17 cellular contexts compared by ENCODE assay signal in genomic region chr14:33282811-33283210, GRCh38.
DNase-seq lines count a peak whose midpoint lies in the region; ATAC-seq and TF ChIP-seq lines count a peak whose summit lies in the region.
"Had no signal": no experiment of that assay in that cellular context is flagged by ENCODE, and none has a peak within 500 bp of the region (broad histone marks: within the 10 kb centered on the region; RNA-seq: fewer than 3 reads in every experiment).

No MANE protein-coding gene starts in this region.

- no peaks in the 10 kb centered on the region for H4K20me1 ChIP-seq in GM23248 (ENCODE audit: insufficient read depth)

- H3K4me3 ChIP-seq in GM23248 (peak overlapping the region; percentile 34), choroid plexus epithelial cell (ENCODE audit: low read depth, low read length) (no peak overlapping the region)
- H3K4me3 ChIP-seq: GM12878, HAP-1 had no signal

- H3K27ac Mint-ChIP-seq in neural crest cell (ENCODE audit: unreplicated experiment), result peak overlapping the region; percentile 3
- H3K27ac Mint-ChIP-seq in stimulated activated effector memory CD8-positive, alpha-beta T cell treated with anti-CD3 and anti-CD28 coated beads, Interleukin-12 subunit alpha, Interleukin-12 subunit beta, amount 100 ng/mL, for 72 hours, result no peak overlapping the region
- H3K27ac Mint-ChIP-seq: CD8-positive, alpha-beta memory T cell had no signal

- H3K9me2 ChIP-seq in GM23248 (ENCODE audit: insufficient read depth), result no peaks in the 10 kb centered on the region

- H3K79me2 ChIP-seq in GM23248 (ENCODE audit: insufficient read depth), result no peaks in the 10 kb centered on the region

- no peaks in the 10 kb centered on the region for H3K27me3 ChIP-seq in GM23248 (replicated peaks; ENCODE audit: insufficient read depth)
- H3K27me3 ChIP-seq: BE2C had no signal

- in situ Hi-C loops in GM23248 (cut with MboI), result no loop called here

- no peaks in the 10 kb centered on the region; the same call in 1 of the 2 replicates for H3F3A ChIP-seq in GM23248 (ENCODE audit: insufficient read depth)

- H3K9me3 ChIP-seq in GM23248 (ENCODE audit: low read depth), result no peaks in the 10 kb centered on the region
- H3K9me3 ChIP-seq: BE2C, HAP-1 had no signal

- 0% methylated on average over 1 of the region's 1 CpG for WGBS in GM23248 (ENCODE audit: low coverage in 1 of 2, low lambda C conversion rate in 2 of 2, missing lambda C conversion rate in 2 of 2), 2 experiments

- peak; percentile 37 for DNase-seq in AG20443 (ENCODE audit: low spot score)
- peak; percentile 80 for DNase-seq in GM23248
- DNase-seq in choroid plexus epithelial cell (ENCODE audit: low read depth), result peak; percentile 30
- DNase-seq in neural crest cell (ENCODE audit: low read depth, low spot score), result no peak
- DNase-seq in stimulated activated effector memory CD8-positive, alpha-beta T cell treated with anti-CD3 and anti-CD28 coated beads, Interleukin-12 subunit alpha, Interleukin-12 subunit beta, amount 100 ng/mL, for 72 hours (ENCODE audit: low spot score in 2 of 2), result no peak
- DNase-seq in stimulated activated naive CD4-positive, alpha-beta T cell treated with Interleukin-2 at 50 U/mL for 16 hours (lab: John Stamatoyannopoulos, UW), result no peak
- DNase-seq: BE2C; CD8-positive, alpha-beta memory T cell; DMS 273 treated with DMSO at 0.1 percent for 48 hours; Karpas-422; MM.1S; NCI-H1105; NCI-H187; NCI-H82 had no signal

- no peak overlapping the region for H3K4me3 Mint-ChIP-seq in neural crest cell
- no peak overlapping the region for H3K4me3 Mint-ChIP-seq in stimulated activated effector memory CD8-positive, alpha-beta T cell treated with anti-CD3 and anti-CD28 coated beads, Interleukin-12 subunit alpha, Interleukin-12 subunit beta, amount 100 ng/mL, for 72 hours
- H3K4me3 Mint-ChIP-seq: CD8-positive, alpha-beta memory T cell had no signal

- peak overlapping the region; percentile 51 for H3K4me2 ChIP-seq in GM23248 (ENCODE audit: unreplicated experiment)

- peak overlapping the region; percentile 45; the same call in 1 of the 2 replicates for H2AFZ ChIP-seq in GM23248

- H3K36me3 ChIP-seq in GM23248 (ENCODE audit: low read depth), result no peaks in the 10 kb centered on the region
- H3K36me3 ChIP-seq: BE2C, HAP-1 had no signal

- no peaks in the 10 kb centered on the region for H3K36me3 Mint-ChIP-seq in neural crest cell (ENCODE audit: low read depth)
- H3K36me3 Mint-ChIP-seq in stimulated activated effector memory CD8-positive, alpha-beta T cell treated with anti-CD3 and anti-CD28 coated beads, Interleukin-12 subunit alpha, Interleukin-12 subunit beta, amount 100 ng/mL, for 72 hours, result no peaks in the 10 kb centered on the region
- H3K36me3 Mint-ChIP-seq: CD8-positive, alpha-beta memory T cell had no signal

- H3K27ac ChIP-seq in GM23248, result no peak overlapping the region

- no peak for TF ChIP-seq CTCF in choroid plexus epithelial cell (conservative IDR thresholded peaks at IDR 0.05; ENCODE audit: low read depth, low read length)
- no peak for TF ChIP-seq CTCF in neural crest cell (conservative IDR thresholded peaks at IDR 0.05)

- H3K4me1 Mint-ChIP-seq in neural crest cell, result peaks cover 14% of the 10 kb centered on the region
- H3K4me1 Mint-ChIP-seq in stimulated activated effector memory CD8-positive, alpha-beta T cell treated with anti-CD3 and anti-CD28 coated beads, Interleukin-12 subunit alpha, Interleukin-12 subunit beta, amount 100 ng/mL, for 72 hours, result no peaks in the 10 kb centered on the region
- H3K4me1 Mint-ChIP-seq: CD8-positive, alpha-beta memory T cell had no signal

- no peaks in the 10 kb centered on the region for H3K27me3 Mint-ChIP-seq in neural crest cell (ENCODE audit: low read depth)
- H3K27me3 Mint-ChIP-seq: CD8-positive, alpha-beta memory T cell had no signal

- no peak for ATAC-seq in HG02884 (IDR thresholded peaks at IDR 0.05; ENCODE audit: unreplicated experiment)
- ATAC-seq in stimulated activated effector memory CD8-positive, alpha-beta T cell treated with anti-CD3 and anti-CD28 coated beads, Interleukin-12 subunit alpha, Interleukin-12 subunit beta, amount 100 ng/mL, for 72 hours, result no peak
- ATAC-seq: GM12878 had no signal

- no peak overlapping the region for H3K9ac ChIP-seq in GM23248

- H3K9me3 Mint-ChIP-seq in neural crest cell, result no peaks in the 10 kb centered on the region
- peaks cover 7% of the 10 kb centered on the region for H3K9me3 Mint-ChIP-seq in stimulated activated effector memory CD8-positive, alpha-beta T cell treated with anti-CD3 and anti-CD28 coated beads, Interleukin-12 subunit alpha, Interleukin-12 subunit beta, amount 100 ng/mL, for 72 hours

- peaks cover 16% of the 10 kb centered on the region for H3K4me1 ChIP-seq in GM23248 (ENCODE audit: insufficient read depth)
- H3K4me1 ChIP-seq: BE2C, HAP-1 had no signal

Comparison
In these comparisons a context has a peak if more than half of its experiments do, and no peak if none do; other contexts are left out.
1. DNase-seq: peak in AG20443 (single experiment), GM23248 (single experiment) and choroid plexus epithelial cell (single experiment); none in neural crest cell (single experiment), stimulated activated effector memory CD8-positive, alpha-beta T cell treated with anti-CD3 and anti-CD28 coated beads, Interleukin-12 subunit alpha, Interleukin-12 subunit beta, amount 100 ng/mL, for 72 hours (0 of 2) and stimulated activated naive CD4-positive, alpha-beta T cell treated with Interleukin-2 at 50 U/mL for 16 hours (single experiment).